In the genomic region with DNA sequence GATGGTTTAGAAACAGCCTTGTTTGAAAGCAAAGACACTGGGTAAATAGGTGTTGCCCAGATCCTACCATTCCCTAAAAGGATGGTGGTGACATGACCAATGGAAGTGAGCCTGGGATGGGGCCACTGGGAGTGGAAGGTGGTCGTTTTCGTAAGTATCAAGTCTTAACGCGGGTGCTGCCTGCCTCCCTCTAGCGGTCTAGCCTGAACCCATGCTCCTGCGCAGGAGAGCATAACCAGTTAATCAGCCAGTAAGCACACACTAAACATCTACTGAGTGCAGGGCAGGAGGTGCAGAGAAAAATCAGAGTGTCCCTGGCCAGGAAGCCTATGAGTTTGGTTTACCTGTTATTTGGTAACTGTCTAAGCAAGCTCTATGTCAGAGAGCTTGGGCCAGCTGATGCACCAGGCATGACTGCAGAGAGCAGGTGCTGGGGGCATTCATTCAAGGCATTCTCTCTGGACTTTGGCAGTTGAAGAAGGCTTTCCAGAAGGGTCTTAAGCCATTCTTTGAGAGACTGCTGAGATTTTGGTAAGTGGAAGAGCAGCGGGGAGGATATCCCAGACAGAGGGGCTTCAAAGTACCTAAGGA, we compare ENCODE assay signal across 8 cellular contexts. TPM values are rescaled to one million over a fixed set of nuclear protein-coding genes. Genes with fewer than 3 reads are reported as not detected.
DNase-seq lines count a peak whose midpoint lies in the region; ATAC-seq and TF ChIP-seq lines count a peak whose summit lies in the region.

No MANE protein-coding gene starts in this region.

- H3K4me3 ChIP-seq in choroid plexus epithelial cell (ENCODE audit: low read depth, low read length) (no peak overlapping the region), mesenchymal stem cell (ENCODE audit: insufficient read depth in 1 of 2, low read depth in 1 of 2, low read length in 2 of 2) (no peak overlapping the region), sigmoid colon (no peak overlapping the region)

- H3K27ac ChIP-seq in mesenchymal stem cell (ENCODE audit: low read length, poor library complexity, severe bottlenecking) (no peak overlapping the region), sigmoid colon (no peak overlapping the region)

- H3K4ac ChIP-seq in mesenchymal stem cell (ENCODE audit: low read depth in 1 of 2, low read length in 2 of 2), result no peak overlapping the region

- TF ChIP-seq POLR2A in sigmoid colon (IDR thresholded peaks at IDR 0.05), result no peak

- DNase-seq in G401 (ENCODE audit: low spot score) (peak; percentile 29), NCI-H1092 (lab: John Stamatoyannopoulos, UW) (peak; percentile 3), choroid plexus epithelial cell (ENCODE audit: low read depth) (peak; percentile 56), mesenchymal stem cell (peak; percentile 47), sigmoid colon (no peak), glomerular visceral epithelial cell (ENCODE audit: extremely low spot score) (no peak), NCI-H345 (lab: John Stamatoyannopoulos, UW) (no peak)

- no peak overlapping the region for H3K9ac ChIP-seq in mesenchymal stem cell (ENCODE audit: low read length)

- no peak overlapping the region for H2BK15ac ChIP-seq in mesenchymal stem cell (ENCODE audit: low read depth, poor library complexity, severe bottlenecking)

- no peak overlapping the region for H2AFZ ChIP-seq in mesenchymal stem cell (ENCODE audit: low read depth, low read length)

- H2BK120ac ChIP-seq in mesenchymal stem cell (ENCODE audit: low read depth, low read length), result no peak overlapping the region

- H3K14ac ChIP-seq in mesenchymal stem cell (ENCODE audit: low read length in 2 of 2), result no peak overlapping the region

- H2AK5ac ChIP-seq in mesenchymal stem cell (ENCODE audit: low read length, severe bottlenecking), result no peak overlapping the region

- H3K4me1 ChIP-seq in mesenchymal stem cell (ENCODE audit: control insufficient read depth, insufficient read depth, low read depth, low read length) (no peaks in the 10 kb centered on the region), sigmoid colon (peaks cover 0 to 9% (median 0%) of the 10 kb centered on the region in 4 donors)

- H3K9me3 ChIP-seq in mesenchymal stem cell (ENCODE audit: control insufficient read depth, low read length) (no peaks in the 10 kb centered on the region), sigmoid colon (no peaks in the 10 kb centered on the region)

- H3K79me1 ChIP-seq in mesenchymal stem cell (replicated peaks; ENCODE audit: low read length, poor library complexity, severe bottlenecking), result no peaks in the 10 kb centered on the region

- no peak overlapping the region for H3K23ac ChIP-seq in mesenchymal stem cell (ENCODE audit: low read length in 2 of 2)

- no peak overlapping the region for H2BK12ac ChIP-seq in mesenchymal stem cell (ENCODE audit: low read length in 2 of 2)

- H3K18ac ChIP-seq in mesenchymal stem cell (ENCODE audit: low read depth in 1 of 2, low read length in 2 of 2), result no peak overlapping the region

- TF ChIP-seq CTCF in choroid plexus epithelial cell (conservative IDR thresholded peaks at IDR 0.05; ENCODE audit: low read depth, low read length), result peak; percentile 80
- TF ChIP-seq CTCF in sigmoid colon (IDR thresholded peaks at IDR 0.05), result peak in 2 of 4 experiments; percentile 9 to 36

- no peak overlapping the region for H3K4me2 ChIP-seq in mesenchymal stem cell (ENCODE audit: low read length, poor library complexity, severe bottlenecking)

- TF ChIP-seq EP300 in sigmoid colon (IDR thresholded peaks at IDR 0.05), result no peak

- no peak for ATAC-seq in HG03521 (IDR thresholded peaks at IDR 0.05; ENCODE audit: unreplicated experiment)

- intact Hi-C loops in sigmoid colon (cut with DNase I), result no loop called here

- 20% methylated on average over 6 of the region's 7 CpGs for WGBS in mesenchymal stem cell
- WGBS in sigmoid colon, 2 donors, result 18% methylated on average over 7 of the region's 7 CpGs

- H4K91ac ChIP-seq in mesenchymal stem cell (ENCODE audit: low read length), result no peak overlapping the region

- H3K27me3 ChIP-seq in mesenchymal stem cell (ENCODE audit: control insufficient read depth in 1 of 2, insufficient read depth in 1 of 2, low read length in 2 of 2), result peaks cover 0 to 3% of the 10 kb centered on the region in 2 experiments
- H3K27me3 ChIP-seq in sigmoid colon, result no peaks in the 10 kb centered on the region

- H4K8ac ChIP-seq in mesenchymal stem cell (ENCODE audit: low read length), result no peak overlapping the region

- H3K36me3 ChIP-seq in mesenchymal stem cell (ENCODE audit: control insufficient read depth in 1 of 2, insufficient read depth in 2 of 2, low read depth in 1 of 2, low read length in 2 of 2) (peaks cover 4 to 19% of the 10 kb centered on the region in 2 experiments), sigmoid colon (no peaks in the 10 kb centered on the region)

- H2BK5ac ChIP-seq in mesenchymal stem cell (ENCODE audit: low read depth, low read length, poor library complexity, severe bottlenecking), result no peak overlapping the region

- in situ Hi-C loops in G401 (cut with HindIII; ENCODE audit: low sequenced_read_pairs), result no loop called here

RNA-seq across cellular contexts. Expression of gene GARIN1A, which starts 0.9 kb away (rescaled TPM):
- 0.81 TPM in 1 of 2 replicates, not detected in the other for total RNA-seq in G401 (2014; rRNA removed; shearing (Covaris generic))
- 0.39 TPM for polyA plus RNA-seq in mesenchymal stem cell (2013, experiment 1 of 2)
- polyA plus RNA-seq in mesenchymal stem cell (2013, experiment 2 of 2), result 0.52 TPM
- 1 to 10 TPM in 3 of 4 donors, under 1 TPM in 1; 0.49 to 3.0 (median 2.3) TPM for total RNA-seq in sigmoid colon
- under 1 TPM in 1 of 3 donors, not detected in 2; 0.87 TPM for polyA plus RNA-seq in sigmoid colon

Comparison
In these comparisons a context has a peak if more than half of its experiments do, and no peak if none do; other contexts are left out.
1. DNase-seq: peak in G401 (single experiment), NCI-H1092 (single experiment), choroid plexus epithelial cell (single experiment) and mesenchymal stem cell (single experiment); none in sigmoid colon (single experiment), glomerular visceral epithelial cell (single experiment) and NCI-H345 (single experiment).